8 cellular contexts compared by ENCODE assay signal in the genomic region with DNA sequence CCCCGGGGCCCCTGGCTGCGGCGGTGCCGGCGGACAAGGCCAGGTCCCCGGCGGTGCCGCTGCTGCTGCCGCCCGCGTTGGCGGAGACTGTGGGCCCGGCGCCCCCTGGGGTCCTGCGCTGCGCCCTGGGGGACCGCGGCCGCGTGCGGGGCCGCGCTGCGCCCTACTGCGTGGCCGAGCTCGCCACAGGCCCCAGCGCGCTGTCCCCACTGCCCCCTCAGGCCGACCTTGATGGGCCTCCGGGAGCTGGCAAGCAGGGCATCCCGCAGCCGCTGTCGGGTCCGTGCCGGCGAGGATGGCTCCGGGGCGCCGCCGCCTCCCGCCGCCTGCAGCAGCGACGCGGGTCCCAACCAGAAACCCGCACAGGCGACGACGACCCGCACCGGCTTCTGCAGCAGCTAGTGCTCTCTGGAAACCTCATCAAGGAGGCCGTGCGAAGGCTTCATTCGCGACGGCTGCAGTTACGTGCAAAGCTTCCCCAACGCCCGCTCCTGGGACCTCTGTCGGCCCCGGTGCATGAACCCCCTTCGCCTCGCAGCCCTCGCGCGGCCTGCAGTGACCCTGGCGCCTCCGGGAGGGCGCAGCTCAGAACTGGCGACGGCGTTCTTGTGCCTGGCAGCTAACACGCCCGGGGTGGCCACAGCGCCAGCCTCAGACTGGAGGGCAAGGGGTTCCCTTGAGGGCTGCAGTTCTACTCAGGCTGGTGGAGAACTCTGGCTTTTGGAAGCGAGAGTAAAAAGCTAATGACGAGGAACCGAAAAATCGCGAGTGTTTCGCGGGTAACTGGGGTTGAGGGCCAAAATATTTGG. TPM values are rescaled to one million over a fixed set of nuclear protein-coding genes. Genes with fewer than 3 reads are reported as not detected.
DNase-seq lines count a peak whose midpoint lies in the region; ATAC-seq and TF ChIP-seq lines count a peak whose summit lies in the region.

No MANE protein-coding gene starts in this region.

- BruUV-seq in A673 (replicated peaks; lab: Mats Ljungman, UMichigan), result TSS peak; percentile 48

- H3K9ac ChIP-seq in iPS-15b (ENCODE audit: low read depth, low read length), result no peak overlapping the region

- H3K4me1 Mint-ChIP-seq in T-helper 2 cell treated with Interferon-gamma antibody and Interleukin-4, amounts not matched to agents 5 μg/mL and 100 μg/mL, for 36 hours (ENCODE audit: low read depth), result peaks cover 23% of the 10 kb centered on the region

- peaks cover 8% of the 10 kb centered on the region for H3K27me3 Mint-ChIP-seq in T-helper 2 cell treated with Interferon-gamma antibody and Interleukin-4, amounts not matched to agents 5 μg/mL and 100 μg/mL, for 36 hours (ENCODE audit: low read depth)

- POLR2A ChIA-PET in A673 (lab: Charles Lee; ENCODE audit: low non-redundant PET), result interaction anchor here (0.6 kb wide), 1 partner anchor 9 kb away, joined by 3 read pairs; no protein-coding TSS in a partner anchor

- H3K4me3 ChIP-seq in A673 (ENCODE audit: low read depth, low read length, poor library complexity, severe bottlenecking) (peak overlapping the region; percentile 84), iPS-15b (ENCODE audit: low read depth, low read length) (peak overlapping the region; percentile 85), skeletal muscle cell (ENCODE audit: low read depth, low read length) (peak overlapping the region; percentile 67)

- CTCF ChIA-PET in A673 (lab: Charles Lee), result no interaction called here

- TF ChIP-seq CTCF in A673 (conservative IDR thresholded peaks at IDR 0.05; ENCODE audit: low read depth, low read length), result no peak

- H3K4me3 Mint-ChIP-seq in T-helper 2 cell treated with Interferon-gamma antibody and Interleukin-4, amounts not matched to agents 5 μg/mL and 100 μg/mL, for 36 hours, result peak overlapping the region; percentile 93

- H3K27me3 ChIP-seq in A673 (replicated peaks; ENCODE audit: insufficient read depth, low read depth, low read length, poor library complexity), result peaks cover 21% of the 10 kb centered on the region
- H3K27me3 ChIP-seq in iPS-15b (ENCODE audit: control insufficient read depth, insufficient read depth, low read length), result peaks cover 22% of the 10 kb centered on the region

- H3K9me3 Mint-ChIP-seq in T-helper 2 cell treated with Interferon-gamma antibody and Interleukin-4, amounts not matched to agents 5 μg/mL and 100 μg/mL, for 36 hours, result no peaks in the 10 kb centered on the region

- H3K27ac ChIP-seq in A673 (ENCODE audit: low read depth, low read length, poor library complexity, severe bottlenecking), result no peak overlapping the region

- intact Hi-C loops in A673 (cut with micrococcal nuclease; ENCODE audit: unreplicated experiment), result no loop called here

- ATAC-seq in GM18858 (IDR thresholded peaks at IDR 0.05; ENCODE audit: unreplicated experiment) (peak; percentile 26), HG03432 (IDR thresholded peaks at IDR 0.05; ENCODE audit: unreplicated experiment) (peak; percentile 43)

- no peaks in the 10 kb centered on the region for H3K4me1 ChIP-seq in A673 (ENCODE audit: insufficient read depth, low read length, poor library complexity, severe bottlenecking)
- H3K4me1 ChIP-seq in iPS-15b (ENCODE audit: control insufficient read depth, insufficient read depth, low read length), result peaks cover 7% of the 10 kb centered on the region

- H3K27ac Mint-ChIP-seq in T-helper 2 cell treated with Interferon-gamma antibody and Interleukin-4, amounts not matched to agents 5 μg/mL and 100 μg/mL, for 36 hours, result peak overlapping the region; percentile 82

- H3K36me3 Mint-ChIP-seq in T-helper 2 cell treated with Interferon-gamma antibody and Interleukin-4, amounts not matched to agents 5 μg/mL and 100 μg/mL, for 36 hours (ENCODE audit: low read depth), result peaks cover 2% of the 10 kb centered on the region

- H3K9me3 ChIP-seq in A673 (ENCODE audit: low read depth, low read length, poor library complexity, severe bottlenecking) (no peaks in the 10 kb centered on the region), iPS-15b (ENCODE audit: control insufficient read depth, insufficient read depth, low read length) (no peaks in the 10 kb centered on the region)

- H3K36me3 ChIP-seq in A673 (ENCODE audit: insufficient read depth, low read length, poor library complexity, severe bottlenecking) (no peaks in the 10 kb centered on the region), iPS-15b (ENCODE audit: control insufficient read depth, insufficient read depth, low read length) (no peaks in the 10 kb centered on the region)

- DNase-seq in A673 (ENCODE audit: low spot score) (peak; percentile 31), astrocyte of the hippocampus (ENCODE audit: low read depth, low spot score) (peak; percentile 61), skeletal muscle cell (ENCODE audit: low read depth) (no peak), A172 (ENCODE audit: low spot score) (no peak)
- peak; percentile 54 for DNase-seq in T-helper 2 cell treated with Interferon-gamma antibody and Interleukin-4, amounts not matched to agents 5 μg/mL and 100 μg/mL, for 36 hours (ENCODE audit: low spot score)

RNA-seq across cellular contexts. Expression of gene FRAT1, which starts 0.8 kb away (rescaled TPM):
- total RNA-seq in A673 (2021), result 0.45 and 1.1 TPM in 2 replicates
- 1.8 and 2.3 TPM in 2 replicates for total RNA-seq in A172 (2014; rRNA removed; shearing (Covaris generic))

RNA-seq across cellular contexts. Expression of gene FRAT2, which starts 14.7 kb away (rescaled TPM):
- 4.7 and 6.1 TPM in 2 replicates for total RNA-seq in A673 (2021)
- total RNA-seq in A172 (2014; rRNA removed; shearing (Covaris generic)), result 4.0 and 4.2 TPM in 2 replicates

RNA-seq across cellular contexts. Expression of gene ARHGAP19, which starts 27.4 kb away (rescaled TPM):
- total RNA-seq in A673 (2021), result 59.0 and 66.2 TPM in 2 replicates
- total RNA-seq in A172 (2014; rRNA removed; shearing (Covaris generic)), result 15.2 and 16.1 TPM in 2 replicates

Comparison
In these comparisons a context has a peak if more than half of its experiments do, and no peak if none do; other contexts are left out.
1. DNase-seq: peak in A673 (single experiment), T-helper 2 cell treated with Interferon-gamma antibody and Interleukin-4, amounts not matched to agents 5 μg/mL and 100 μg/mL, for 36 hours (single experiment) and astrocyte of the hippocampus (single experiment); none in skeletal muscle cell (single experiment) and A172 (single experiment).
2. Peak in every context shown above with its lines, with median percentiles within 50 percentile points of each other: H3K4me3 ChIP-seq.